3 cellular contexts compared by ENCODE assay signal in genomic region chr1:166878173-166878917, GRCh38.
A peak's percentile ranks its signal among the peaks of the same experiment; 100 is the strongest.
TF ChIP-seq lines count a peak whose summit lies in the region.

No MANE protein-coding gene starts in this region.

TF ChIP-seq in WTC11, 78 proteins besides CTCF, POLR2A, EP300 and RAD21:
- peak; percentile 31; the same call in 1 of the 2 replicates for TF ChIP-seq NFYB (CRISPR knock-in tag; conservative IDR thresholded peaks at IDR 0.05; ENCODE audit: low read depth)
TF ChIP-seq in WTC11: peak in this region for 1; not testable (repeated sequence) for 77.

TF ChIP-seq in K562, 482 proteins besides CTCF, POLR2A, EP300 and RAD21:
- TF ChIP-seq MAFG (tag; conservative IDR thresholded peaks at IDR 0.05): 0 out of 2 replicates have a peak, but pooled peaks have one; percentile 29
- TF ChIP-seq C11orf30 (IDR thresholded peaks at IDR 0.05; ENCODE audit: low read depth): peak; percentile 16; the same call in 1 of the 2 replicates
- 0 out of 2 replicates have a peak, but pooled peaks have one; percentile 26 for TF ChIP-seq MBD2 (IDR thresholded peaks at IDR 0.05; ENCODE audit: borderline replicate concordance, low read depth)
- 0 out of 2 replicates have a peak, but pooled peaks have one; percentile 42 for TF ChIP-seq CC2D1A (IDR thresholded peaks at IDR 0.05)
- peak; percentile 56 for TF ChIP-seq NFYB (IDR thresholded peaks at IDR 0.05; ENCODE audit: extremely low read depth, insufficient read length)
- TF ChIP-seq ZNF316 (IDR thresholded peaks at IDR 0.05): peak; percentile 76
TF ChIP-seq in K562: peak in this region for 6; not testable (repeated sequence) for 476.

TF ChIP-seq in HepG2, 621 proteins besides CTCF, POLR2A, EP300 and RAD21:
- TF ChIP-seq MAFF (IDR thresholded peaks at IDR 0.05; ENCODE audit: low read depth, low read length): 0 out of 2 replicates have a peak, but pooled peaks have one; percentile 23
- peak in 1 of 2 experiments; percentile 25; a peak in 2 of 4 replicates for TF ChIP-seq MAFK (conservative IDR thresholded peaks at IDR 0.05 in 1 of 2, IDR thresholded peaks at IDR 0.05 in 1 of 2; ENCODE audit: low read length in 2 of 2)
